Comparison of ENCODE assay signal across 1 cellular context in the genomic region with DNA sequence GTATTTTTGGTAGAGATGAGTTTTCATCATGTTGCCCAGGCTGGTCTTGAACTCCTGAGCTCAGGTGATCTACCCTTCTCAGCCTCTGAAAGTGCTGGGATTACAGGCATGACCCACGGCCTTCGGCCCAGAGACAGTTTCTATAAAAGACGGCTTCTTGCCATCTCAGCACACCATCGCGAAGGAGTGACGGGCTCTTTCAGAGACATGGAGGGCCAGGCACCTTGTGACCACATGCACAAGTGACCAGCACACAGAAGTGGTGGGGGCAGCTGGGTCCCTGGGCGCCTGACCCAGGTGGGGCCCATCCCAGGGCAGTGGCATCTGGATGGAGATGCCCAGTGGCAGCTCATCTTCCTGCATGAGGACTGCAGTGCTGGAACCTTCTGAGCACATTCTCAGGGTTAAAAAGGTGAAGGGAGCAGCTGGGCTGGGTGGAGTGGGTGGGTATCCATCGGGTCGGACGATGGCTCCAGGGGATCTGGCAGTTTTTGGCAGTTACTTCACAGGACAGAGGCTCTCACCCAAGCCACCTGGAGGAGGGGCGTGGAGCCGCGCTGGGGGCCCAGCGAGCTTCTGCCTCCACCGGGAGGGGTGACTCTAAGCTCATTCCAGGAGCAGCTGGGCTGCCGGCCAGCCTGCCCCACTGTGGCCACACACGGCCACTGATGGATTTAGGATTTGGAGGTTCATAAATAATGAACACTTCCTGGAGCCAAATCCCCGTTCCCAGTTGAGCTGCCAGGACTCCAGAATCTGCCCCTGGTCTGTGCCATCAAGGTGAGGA.
TF ChIP-seq lines count a peak whose summit lies in the region.

No MANE protein-coding gene starts in this region.

TF ChIP-seq in GM23338, 12 proteins besides CTCF, POLR2A, EP300 and RAD21 (continued from another document):
- no peak for TF ChIP-seq EZH2phosphoT487 (IDR thresholded peaks at IDR 0.05; ENCODE audit: unreplicated experiment)
- TF ChIP-seq EZH2 (IDR thresholded peaks at IDR 0.05; ENCODE audit: low read depth, unreplicated experiment): no peak
- TF ChIP-seq POLR2AphosphoS5 (IDR thresholded peaks at IDR 0.05; ENCODE audit: low read depth): no peak
- no peak for TF ChIP-seq STAT1 (IDR thresholded peaks at IDR 0.05; ENCODE audit: unreplicated experiment)
- TF ChIP-seq, protein P1, sequence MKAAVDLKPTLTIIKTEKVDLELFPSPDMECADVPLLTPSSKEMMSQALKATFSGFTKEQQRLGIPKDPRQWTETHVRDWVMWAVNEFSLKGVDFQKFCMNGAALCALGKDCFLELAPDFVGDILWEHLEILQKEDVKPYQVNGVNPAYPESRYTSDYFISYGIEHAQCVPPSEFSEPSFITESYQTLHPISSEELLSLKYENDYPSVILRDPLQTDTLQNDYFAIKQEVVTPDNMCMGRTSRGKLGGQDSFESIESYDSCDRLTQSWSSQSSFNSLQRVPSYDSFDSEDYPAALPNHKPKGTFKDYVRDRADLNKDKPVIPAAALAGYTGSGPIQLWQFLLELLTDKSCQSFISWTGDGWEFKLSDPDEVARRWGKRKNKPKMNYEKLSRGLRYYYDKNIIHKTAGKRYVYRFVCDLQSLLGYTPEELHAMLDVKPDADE (IDR thresholded peaks at IDR 0.05): no peak
- TF ChIP-seq ZNF114 (CRISPR knock-in tag; IDR thresholded peaks at IDR 0.05): no peak
- TF ChIP-seq, protein P2, sequence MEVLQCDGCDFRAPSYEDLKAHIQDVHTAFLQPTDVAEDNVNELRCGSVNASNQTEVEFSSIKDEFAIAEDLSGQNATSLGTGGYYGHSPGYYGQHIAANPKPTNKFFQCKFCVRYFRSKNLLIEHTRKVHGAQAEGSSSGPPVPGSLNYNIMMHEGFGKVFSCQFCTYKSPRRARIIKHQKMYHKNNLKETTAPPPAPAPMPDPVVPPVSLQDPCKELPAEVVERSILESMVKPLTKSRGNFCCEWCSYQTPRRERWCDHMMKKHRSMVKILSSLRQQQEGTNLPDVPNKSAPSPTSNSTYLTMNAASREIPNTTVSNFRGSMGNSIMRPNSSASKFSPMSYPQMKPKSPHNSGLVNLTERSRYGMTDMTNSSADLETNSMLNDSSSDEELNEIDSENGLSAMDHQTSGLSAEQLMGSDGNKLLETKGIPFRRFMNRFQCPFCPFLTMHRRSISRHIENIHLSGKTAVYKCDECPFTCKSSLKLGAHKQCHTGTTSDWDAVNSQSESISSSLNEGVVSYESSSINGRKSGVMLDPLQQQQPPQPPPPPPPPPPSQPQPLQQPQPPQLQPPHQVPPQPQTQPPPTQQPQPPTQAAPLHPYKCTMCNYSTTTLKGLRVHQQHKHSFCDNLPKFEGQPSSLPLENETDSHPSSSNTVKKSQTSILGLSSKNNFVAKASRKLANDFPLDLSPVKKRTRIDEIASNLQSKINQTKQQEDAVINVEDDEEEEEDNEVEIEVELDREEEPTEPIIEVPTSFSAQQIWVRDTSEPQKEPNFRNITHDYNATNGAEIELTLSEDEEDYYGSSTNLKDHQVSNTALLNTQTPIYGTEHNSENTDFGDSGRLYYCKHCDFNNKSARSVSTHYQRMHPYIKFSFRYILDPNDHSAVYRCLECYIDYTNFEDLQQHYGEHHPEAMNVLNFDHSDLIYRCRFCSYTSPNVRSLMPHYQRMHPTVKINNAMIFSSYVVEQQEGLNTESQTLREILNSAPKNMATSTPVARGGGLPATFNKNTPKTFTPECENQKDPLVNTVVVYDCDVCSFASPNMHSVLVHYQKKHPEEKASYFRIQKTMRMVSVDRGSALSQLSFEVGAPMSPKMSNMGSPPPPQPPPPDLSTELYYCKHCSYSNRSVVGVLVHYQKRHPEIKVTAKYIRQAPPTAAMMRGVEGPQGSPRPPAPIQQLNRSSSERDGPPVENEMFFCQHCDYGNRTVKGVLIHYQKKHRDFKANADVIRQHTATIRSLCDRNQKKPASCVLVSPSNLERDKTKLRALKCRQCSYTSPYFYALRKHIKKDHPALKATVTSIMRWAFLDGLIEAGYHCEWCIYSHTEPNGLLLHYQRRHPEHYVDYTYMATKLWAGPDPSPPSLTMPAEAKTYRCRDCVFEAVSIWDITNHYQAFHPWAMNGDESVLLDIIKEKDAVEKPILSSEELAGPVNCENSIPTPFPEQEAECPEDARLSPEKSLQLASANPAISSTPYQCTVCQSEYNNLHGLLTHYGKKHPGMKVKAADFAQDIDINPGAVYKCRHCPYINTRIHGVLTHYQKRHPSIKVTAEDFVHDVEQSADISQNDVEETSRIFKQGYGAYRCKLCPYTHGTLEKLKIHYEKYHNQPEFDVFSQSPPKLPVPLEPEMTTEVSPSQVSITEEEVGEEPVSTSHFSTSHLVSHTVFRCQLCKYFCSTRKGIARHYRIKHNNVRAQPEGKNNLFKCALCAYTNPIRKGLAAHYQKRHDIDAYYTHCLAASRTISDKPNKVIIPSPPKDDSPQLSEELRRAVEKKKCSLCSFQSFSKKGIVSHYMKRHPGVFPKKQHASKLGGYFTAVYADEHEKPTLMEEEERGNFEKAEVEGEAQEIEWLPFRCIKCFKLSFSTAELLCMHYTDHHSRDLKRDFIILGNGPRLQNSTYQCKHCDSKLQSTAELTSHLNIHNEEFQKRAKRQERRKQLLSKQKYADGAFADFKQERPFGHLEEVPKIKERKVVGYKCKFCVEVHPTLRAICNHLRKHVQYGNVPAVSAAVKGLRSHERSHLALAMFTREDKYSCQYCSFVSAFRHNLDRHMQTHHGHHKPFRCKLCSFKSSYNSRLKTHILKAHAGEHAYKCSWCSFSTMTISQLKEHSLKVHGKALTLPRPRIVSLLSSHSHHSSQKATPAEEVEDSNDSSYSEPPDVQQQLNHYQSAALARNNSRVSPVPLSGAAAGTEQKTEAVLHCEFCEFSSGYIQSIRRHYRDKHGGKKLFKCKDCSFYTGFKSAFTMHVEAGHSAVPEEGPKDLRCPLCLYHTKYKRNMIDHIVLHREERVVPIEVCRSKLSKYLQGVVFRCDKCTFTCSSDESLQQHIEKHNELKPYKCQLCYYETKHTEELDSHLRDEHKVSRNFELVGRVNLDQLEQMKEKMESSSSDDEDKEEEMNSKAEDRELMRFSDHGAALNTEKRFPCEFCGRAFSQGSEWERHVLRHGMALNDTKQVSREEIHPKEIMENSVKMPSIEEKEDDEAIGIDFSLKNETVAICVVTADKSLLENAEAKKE (CRISPR knock-in tag; IDR thresholded peaks at IDR 0.05): no peak
- TF ChIP-seq JUNB (IDR thresholded peaks at IDR 0.05; ENCODE audit: unreplicated experiment): no peak
- TF ChIP-seq ZNF331 (CRISPR knock-in tag; IDR thresholded peaks at IDR 0.05; ENCODE audit: low read depth): no peak
